In genomic region chr5:73902327-73903051, GRCh38 we compare ENCODE assay signal across 8 cellular contexts.
A peak's percentile ranks its signal among the peaks of the same experiment; 100 is the strongest.
DNase-seq lines count a peak whose midpoint lies in the region; ATAC-seq, FAIRE-seq and TF ChIP-seq lines count a peak whose summit lies in the region.

No MANE protein-coding gene starts in this region.

- 34 to 37% (median 35%) methylated on average over 10 of the region's 10 CpGs for WGBS in adrenal gland, 4 donors

- peaks cover 0 to 12% of the 10 kb centered on the region in 2 donors for H3K4me1 ChIP-seq in adrenal gland (replicated peaks in 1 of 2)

- H3K36me3 ChIP-seq in adrenal gland (replicated peaks in 1 of 2), result no peaks in the 10 kb centered on the region

- no peaks in the 10 kb centered on the region for H3K9me3 ChIP-seq in adrenal gland (replicated peaks in 1 of 3)

- TF ChIP-seq POLR2A in GM12891 (IDR thresholded peaks at IDR 0.05; ENCODE audit: low read depth, low read length), result no peak
- no peak for TF ChIP-seq POLR2A in adrenal gland (IDR thresholded peaks at IDR 0.05)

- no peaks in the 10 kb centered on the region for H3K27me3 ChIP-seq in adrenal gland

- DNase-seq in AG08396 (ENCODE audit: low spot score) (peak; percentile 59), GM12891 (ENCODE audit: insufficient read length, low spot score) (no peak), NCI-H2171 treated with DMSO at 0.1 percent for 48 hours (lab: John Stamatoyannopoulos, UW) (peak; percentile 94), adrenal gland (no peak), left cardiac atrium (no peak), retina (peak; percentile 77)
- no peak for DNase-seq in stimulated activated CD4-positive, alpha-beta T cell treated with anti-CD3 and anti-CD28 coated beads, Interleukin-12 subunit alpha, Interleukin-12 subunit beta, amount 100 ng/mL, for 4 hours

- H3K4me3 ChIP-seq in adrenal gland, result no peak overlapping the region

- FAIRE-seq in GM12891 (lab: Jason Lieb, UNC), result peak; percentile 81

- TF ChIP-seq CTCF in adrenal gland (IDR thresholded peaks at IDR 0.05), result peak; percentile 84 to 93 (median 90)

- intact Hi-C loops in adrenal gland (cut with DNase I) (loop anchor here in 1 of 2 donors (5.0 kb wide), 1 partner anchor 740 kb away; the partner anchor contains the start of gene ENC1), left cardiac atrium (cut with DNase I) (loop anchor here in 1 of 2 donors (2.0 to 10.0 kb wide), 2 partner anchors 746 to 1012 kb away; no protein-coding TSS in a partner anchor)

- ATAC-seq in left cardiac atrium (peak; percentile 48 to 60), HG03439 (IDR thresholded peaks at IDR 0.05; ENCODE audit: unreplicated experiment) (no peak)

- H3K27ac ChIP-seq in adrenal gland, result no peak overlapping the region

TF ChIP-seq in GM12891, 5 proteins besides CTCF, POLR2A, EP300 and RAD21:
- TF ChIP-seq POU2F2 (IDR thresholded peaks at IDR 0.05; ENCODE audit: low read depth, low read length) (no peak), SPI1 (IDR thresholded peaks at IDR 0.05; ENCODE audit: low read depth, low read length) (no peak), TAF1 (IDR thresholded peaks at IDR 0.05; ENCODE audit: low read depth, low read length) (no peak), POLR2AphosphoS5 (IDR thresholded peaks at IDR 0.05; ENCODE audit: low read depth, low read length) (no peak), PAX5 (IDR thresholded peaks at IDR 0.05; ENCODE audit: insufficient read depth, low read length, severe bottlenecking) (no peak)

Comparison
In these comparisons a context has a peak if more than half of its experiments do, and no peak if none do; other contexts are left out.
1. DNase-seq: peak in AG08396 (single experiment), NCI-H2171 treated with DMSO at 0.1 percent for 48 hours (single experiment) and retina (single experiment); none in GM12891 (single experiment), adrenal gland (0 of 7), left cardiac atrium (single experiment) and stimulated activated CD4-positive, alpha-beta T cell treated with anti-CD3 and anti-CD28 coated beads, Interleukin-12 subunit alpha, Interleukin-12 subunit beta, amount 100 ng/mL, for 4 hours (single experiment).